Comparison of ENCODE assay signal across 11 cellular contexts in the genomic region with DNA sequence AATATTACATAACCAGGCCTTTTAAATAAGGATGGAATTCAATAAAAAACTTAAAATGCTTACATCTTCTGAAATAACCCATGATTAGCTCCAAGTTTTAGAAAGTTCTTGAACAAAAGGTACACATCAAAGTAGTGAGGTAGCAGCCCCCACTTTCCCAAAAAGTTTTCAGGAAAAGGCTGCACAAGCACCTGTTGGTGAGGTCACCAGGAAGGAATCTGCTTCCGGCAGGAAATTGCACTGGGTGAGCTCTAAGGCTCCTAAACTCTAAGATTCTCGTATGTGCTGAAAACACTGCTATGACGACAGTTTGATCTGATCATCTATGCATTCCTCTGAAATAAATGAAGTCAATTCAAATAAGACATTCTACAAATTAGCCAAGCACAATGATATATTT. TPM values are rescaled to one million over a fixed set of nuclear protein-coding genes. Genes with fewer than 3 reads are reported as not detected.
A peak's percentile ranks its signal among the peaks of the same experiment; 100 is the strongest.
DNase-seq lines count a peak whose midpoint lies in the region; ATAC-seq, FAIRE-seq and TF ChIP-seq lines count a peak whose summit lies in the region.
"Had no signal": no experiment of that assay in that cellular context is flagged by ENCODE, and none has a peak within 500 bp of the region (broad histone marks: within the 10 kb centered on the region; RNA-seq: fewer than 3 reads in every experiment).

No MANE protein-coding gene starts in this region.

- H3K27ac ChIP-seq in A673 (ENCODE audit: low read depth, low read length, poor library complexity, severe bottlenecking) (no peak overlapping the region), HepG2 (ENCODE audit: extremely low read length, insufficient read depth, low read length) (no peak overlapping the region)
- H3K27ac ChIP-seq: ovary had no signal

- no peaks in the 10 kb centered on the region for H3K9me3 ChIP-seq in A673 (ENCODE audit: low read depth, low read length, poor library complexity, severe bottlenecking)
- H3K9me3 ChIP-seq in HepG2 (ENCODE audit: low read length), result no peaks in the 10 kb centered on the region
- H3K9me3 ChIP-seq: ovary had no signal

- no peaks in the 10 kb centered on the region for H3K79me2 ChIP-seq in HepG2 (ENCODE audit: insufficient read depth, low read length)

- FAIRE-seq in HepG2 (lab: Jason Lieb, UNC) (no peak), frontal cortex (lab: Jason Lieb, UNC) (no peak)

- TF ChIP-seq RAD21 in Ishikawa (IDR thresholded peaks at IDR 0.05; ENCODE audit: low read depth), result no peak
- TF ChIP-seq RAD21 in HepG2 (CRISPR knock-in tag; IDR thresholded peaks at IDR 0.05), result no peak

- no peak overlapping the region for H2AFZ ChIP-seq in HepG2 (ENCODE audit: low read length)

- in situ Hi-C loops in HepG2 (cut with HindIII; ENCODE audit: extremely low pct_ligation_motif_present, low pct_unique_long_range_greater_than_20kb), result no loop called here

- WGBS in HepG2 (ENCODE audit: low lambda C conversion rate), result 20% methylated on average over 3 of the region's 3 CpGs

- TF ChIP-seq EP300 in Ishikawa (IDR thresholded peaks at IDR 0.05; ENCODE audit: borderline replicate concordance) (no peak), HepG2 (IDR thresholded peaks at IDR 0.05; ENCODE audit: low read depth in 2 of 2, low read length in 2 of 2) (no peak), HepG2 (CRISPR knock-in tag; IDR thresholded peaks at IDR 0.05; ENCODE audit: borderline replicate concordance) (no peak)

- H3K4me3 ChIP-seq in A673 (ENCODE audit: low read depth, low read length, poor library complexity, severe bottlenecking) (no peak overlapping the region), HepG2 (replicated peaks in 1 of 3; ENCODE audit: insufficient read depth in 1 of 3, low read depth in 2 of 3, low read length in 3 of 3) (no peak overlapping the region; a peak in 1 of 6 replicates)
- H3K4me3 ChIP-seq: ovary had no signal

- ATAC-seq in HepG2, result no peak
- ATAC-seq in HG02678 (IDR thresholded peaks at IDR 0.05; ENCODE audit: unreplicated experiment), result no peak
- ATAC-seq in GM18858 (IDR thresholded peaks at IDR 0.05; ENCODE audit: unreplicated experiment), result no peak

- intact Hi-C loops in A673 (cut with micrococcal nuclease; ENCODE audit: unreplicated experiment) (no loop called here), HepG2 (cut with micrococcal nuclease; ENCODE audit: unreplicated experiment) (no loop called here)

- CTCF ChIA-PET in A673 (lab: Charles Lee), result no interaction called here
- CTCF ChIA-PET in HepG2 (lab: Yijun Ruan, JAX; ENCODE audit: low intra/inter-chr PET ratio, low total read pairs), result no interaction called here

- H4K20me1 ChIP-seq in HepG2 (ENCODE audit: insufficient read depth, low read length), result no peaks in the 10 kb centered on the region

- H3K27me3 ChIP-seq in A673 (replicated peaks; ENCODE audit: insufficient read depth, low read depth, low read length, poor library complexity) (no peaks in the 10 kb centered on the region), HepG2 (ENCODE audit: control insufficient read depth in 1 of 2, insufficient read depth in 2 of 2, low read length in 2 of 2) (peaks cover 0 to 5% of the 10 kb centered on the region in 2 experiments; a peak in 3 of 5 replicates)
- H3K27me3 ChIP-seq: ovary had no signal

- POLR2A ChIA-PET in A673 (lab: Charles Lee; ENCODE audit: low non-redundant PET), result no interaction called here
- POLR2A ChIA-PET in HepG2 (lab: Yijun Ruan, JAX), result interaction anchor here (0.7 kb wide), 1 partner anchor 19 kb away, joined by 3 read pairs; no protein-coding TSS in a partner anchor

- H3K9ac ChIP-seq in HepG2 (ENCODE audit: insufficient read depth, low read depth, low read length), result no peak overlapping the region

- H3K4me1 ChIP-seq in A673 (ENCODE audit: insufficient read depth, low read length, poor library complexity, severe bottlenecking), result no peaks in the 10 kb centered on the region
- peaks cover 34% of the 10 kb centered on the region for H3K4me1 ChIP-seq in HepG2 (ENCODE audit: insufficient read depth, low read length)

- H3K36me3 ChIP-seq in A673 (ENCODE audit: insufficient read depth, low read length, poor library complexity, severe bottlenecking) (no peaks in the 10 kb centered on the region), HepG2 (replicated peaks in 1 of 2; ENCODE audit: control insufficient read depth in 1 of 2, insufficient read depth in 2 of 2, low read length in 2 of 2) (no peaks in the 10 kb centered on the region)
- H3K36me3 ChIP-seq: ovary had no signal

- BruUV-seq in A673 (replicated peaks; lab: Mats Ljungman, UMichigan) (no TSS peak), HepG2 (replicated peaks; lab: Mats Ljungman, UMichigan) (no TSS peak)

- no peak for TF ChIP-seq CTCF in A673 (conservative IDR thresholded peaks at IDR 0.05; ENCODE audit: low read depth, low read length)
- no peak for TF ChIP-seq CTCF in HepG2 (CRISPR knock-in tag; IDR thresholded peaks at IDR 0.05)

- peak overlapping the region; percentile 50 for H3K4me2 ChIP-seq in HepG2 (ENCODE audit: low read depth, low read length)

- DNase-seq in A673 (ENCODE audit: low spot score), result peak; percentile 26
- DNase-seq in dermis blood vessel endothelial cell, result peak; percentile 97
- peak; percentile 30 for DNase-seq in HepG2 (ENCODE audit: low spot score)
- DNase-seq in frontal cortex (ENCODE audit: low spot score in 2 of 2), result no peak
- no peak for DNase-seq in cortex of kidney (lab: John Stamatoyannopoulos, UW)
- DNase-seq: head of caudate nucleus, NCI-H1417 treated with DMSO at 0.1 percent for 48 hours, ovary had no signal

- TF ChIP-seq POLR2A in HepG2 (IDR thresholded peaks at IDR 0.05; ENCODE audit: insufficient read depth in 1 of 2, low read depth in 2 of 2, low read length in 2 of 2), result no peak

TF ChIP-seq in Ishikawa, 13 proteins besides CTCF, POLR2A, EP300 and RAD21 (continues in another document):
- no peak for TF ChIP-seq YY1 (IDR thresholded peaks at IDR 0.05; ENCODE audit: low read depth)

TF ChIP-seq in HepG2, 621 proteins besides CTCF, POLR2A, EP300 and RAD21:
- TF ChIP-seq ETV5 (CRISPR knock-in tag; IDR thresholded peaks at IDR 0.05; ENCODE audit: borderline replicate concordance) (peak; percentile 68; the same call in 1 of the 2 replicates), ZNF205 (CRISPR knock-in tag; IDR thresholded peaks at IDR 0.05) (no peak), GABPA (IDR thresholded peaks at IDR 0.05; ENCODE audit: low read depth, low read length) (no peak), GABPA (CRISPR knock-in tag; IDR thresholded peaks at IDR 0.05; ENCODE audit: low read depth) (peak; percentile 66), FOSL2 (CRISPR knock-in tag; IDR thresholded peaks at IDR 0.05) (peak; percentile 52), TAF1 (CRISPR knock-in tag; IDR thresholded peaks at IDR 0.05) (no peak), IKZF1 (IDR thresholded peaks at IDR 0.05) (no peak), ZNF547 (CRISPR knock-in tag; IDR thresholded peaks at IDR 0.05) (no peak), ZNF430 (CRISPR knock-in tag; IDR thresholded peaks at IDR 0.05) (no peak), ZBTB1 (CRISPR knock-in tag; IDR thresholded peaks at IDR 0.05; ENCODE audit: borderline replicate concordance) (no peak)
- TF ChIP-seq, protein P1, sequence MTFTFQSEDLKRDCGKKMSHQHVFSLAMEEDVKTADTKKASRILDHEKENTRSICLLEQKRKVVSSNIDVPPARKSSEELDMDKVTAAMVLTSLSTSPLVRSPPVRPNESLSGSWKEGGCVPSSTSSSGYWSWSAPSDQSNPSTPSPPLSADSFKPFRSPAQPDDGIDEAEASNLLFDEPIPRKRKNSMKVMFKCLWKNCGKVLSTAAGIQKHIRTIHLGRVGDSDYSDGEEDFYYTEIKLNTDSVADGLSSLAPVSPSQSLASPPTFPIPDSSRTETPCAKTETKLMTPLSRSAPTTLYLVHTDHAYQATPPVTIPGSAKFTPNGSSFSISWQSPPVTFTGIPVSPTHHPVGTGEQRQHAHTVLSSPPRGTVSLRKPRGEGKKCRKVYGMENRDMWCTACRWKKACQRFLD (CRISPR knock-in tag; IDR thresholded peaks at IDR 0.05; ENCODE audit: borderline replicate concordance), result no peak
- TF ChIP-seq, protein P2, sequence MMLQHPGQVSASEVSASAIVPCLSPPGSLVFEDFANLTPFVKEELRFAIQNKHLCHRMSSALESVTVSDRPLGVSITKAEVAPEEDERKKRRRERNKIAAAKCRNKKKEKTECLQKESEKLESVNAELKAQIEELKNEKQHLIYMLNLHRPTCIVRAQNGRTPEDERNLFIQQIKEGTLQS (CRISPR knock-in tag; IDR thresholded peaks at IDR 0.05), result peak; percentile 51; the same call in 1 of the 2 replicates

RNA-seq across cellular contexts. Expression of a gene that starts 34.3 kb away (rescaled TPM):
- 39.2 and 47.2 TPM in 2 replicates for total RNA-seq in A673 (2021)
- total RNA-seq in dermis blood vessel endothelial cell, result 37.1 and 63.3 TPM in 2 replicates
- total RNA-seq in HepG2 (2016; rRNA removed; fragmentation: Illumina TruSeq; extraction: Trizol), result 1.3 and 2.4 TPM in 2 replicates
- total RNA-seq in HepG2 (2016; cell fraction: cytosol; rRNA removed; fragmentation: Illumina TruSeq; extraction: Trizol; ENCODE audit: low read depth), result 2.6 and 3.2 TPM in 2 replicates
- 2.0 TPM in 2 replicates for total RNA-seq in HepG2 (2016; cell fraction: insoluble cytoplasmic fraction; rRNA removed; fragmentation: Illumina TruSeq; extraction: Trizol)
- total RNA-seq in HepG2 (2016; cell fraction: membrane; rRNA removed; fragmentation: Illumina TruSeq; extraction: Trizol), result 7.9 and 8.4 TPM in 2 replicates
- 1.1 and 2.2 TPM in 2 replicates for total RNA-seq in HepG2 (2016; cell fraction: nucleus; rRNA removed; fragmentation: Illumina TruSeq; extraction: Trizol)
- polyA plus RNA-seq in HepG2 (2011; rRNA removed), result 3.2 and 4.5 TPM in 2 replicates
- polyA plus RNA-seq in HepG2 (2011; cell fraction: cytosol; rRNA removed), result 2.5 and 3.9 TPM in 2 replicates
- 2.6 and 2.8 TPM in 2 replicates for polyA plus RNA-seq in HepG2 (2011; cell fraction: nucleus; rRNA removed)
- 3.0 and 5.4 TPM in 2 replicates for polyA plus RNA-seq in HepG2 (2012)
- polyA plus RNA-seq in HepG2 (2016; cell fraction: cytosol; fragmentation: Illumina TruSeq; extraction: Trizol; ENCODE audit: low read depth), result 4.6 and 7.5 TPM in 2 replicates
- 3.9 and 4.3 TPM in 2 replicates for polyA plus RNA-seq in HepG2 (2016; cell fraction: insoluble cytoplasmic fraction; fragmentation: Illumina TruSeq; extraction: Trizol; ENCODE audit: low read depth)
- 8.4 and 12.0 TPM in 2 replicates for polyA plus RNA-seq in HepG2 (2016; cell fraction: membrane; fragmentation: Illumina TruSeq; extraction: Trizol; ENCODE audit: low read depth)
- polyA plus RNA-seq in HepG2 (2016; cell fraction: nucleus; fragmentation: Illumina TruSeq; extraction: Trizol; ENCODE audit: insufficient read depth, low read depth), result 3.6 and 5.4 TPM in 2 replicates
- 6.2 and 22.2 TPM in 2 replicates for polyA minus RNA-seq in HepG2 (2011; rRNA and poly(A)+ RNA removed; ENCODE audit: low replicate concordance)
- 4.2 and 9.8 TPM in 2 replicates for polyA minus RNA-seq in HepG2 (2011; cell fraction: cytosol; rRNA and poly(A)+ RNA removed)
- polyA minus RNA-seq in HepG2 (2011; cell fraction: nucleus; rRNA and poly(A)+ RNA removed), result 1.8 and 3.2 TPM in 2 replicates
- 10.6 TPM for total RNA-seq in frontal cortex

Comparison
In these comparisons a context has a peak if more than half of its experiments do, and no peak if none do; other contexts are left out.
1. DNase-seq: peak in A673 (single experiment), dermis blood vessel endothelial cell (single experiment) and HepG2 (single experiment); none in frontal cortex (0 of 2) and cortex of kidney (single experiment).